Comparison of ENCODE assay signal across 21 cellular contexts in genomic region chr3:72593881-72594397, GRCh38.
A peak's percentile ranks its signal among the peaks of the same experiment; 100 is the strongest.
DNase-seq lines count a peak whose midpoint lies in the region; ATAC-seq and TF ChIP-seq lines count a peak whose summit lies in the region.
"Had no signal": no experiment of that assay in that cellular context is flagged by ENCODE, and none has a peak within 500 bp of the region (broad histone marks: within the 10 kb centered on the region; RNA-seq: fewer than 3 reads in every experiment).

No MANE protein-coding gene starts in this region.

- no peak overlapping the region for H3K27ac ChIP-seq in CD4-positive, CD25-positive, alpha-beta regulatory T cell (ENCODE audit: insufficient read depth, low read length, poor library complexity, severe bottlenecking)
- no peak overlapping the region for H3K27ac ChIP-seq in Karpas-422 (ENCODE audit: low read length)
- H3K27ac ChIP-seq: gastroesophageal sphincter, skin epidermis, uterus had no signal

- no peak overlapping the region for H3K4me2 ChIP-seq in Karpas-422 (ENCODE audit: low read depth, low read length, poor library complexity, severe bottlenecking)

- no peaks in the 10 kb centered on the region for H3K4me1 ChIP-seq in CD4-positive, CD25-positive, alpha-beta regulatory T cell (ENCODE audit: control insufficient read depth, insufficient read depth, low read length, poor library complexity, severe bottlenecking)
- H3K4me1 ChIP-seq in Karpas-422 (ENCODE audit: low read length), result no peaks in the 10 kb centered on the region

- H3K36me3 ChIP-seq in CD4-positive, CD25-positive, alpha-beta regulatory T cell (ENCODE audit: control insufficient read depth, insufficient read depth, low read length), result no peaks in the 10 kb centered on the region
- no peaks in the 10 kb centered on the region for H3K36me3 ChIP-seq in Karpas-422 (ENCODE audit: insufficient read depth, low read length)
- H3K36me3 ChIP-seq: gastroesophageal sphincter, uterus had no signal

- no peak overlapping the region for H3K4me3 ChIP-seq in CD4-positive, CD25-positive, alpha-beta regulatory T cell (ENCODE audit: low read depth, low read length)
- no peak overlapping the region for H3K4me3 ChIP-seq in astrocyte of the spinal cord (ENCODE audit: low read depth, low read length)
- H3K4me3 ChIP-seq in Karpas-422 (ENCODE audit: low read length), result no peak overlapping the region
- H3K4me3 ChIP-seq: gastroesophageal sphincter, skin epidermis, uterus had no signal

- no peak for DNase-seq in CD4-positive, CD25-positive, alpha-beta regulatory T cell
- peak; percentile 86 for DNase-seq in MV-4-11 (lab: John Stamatoyannopoulos, UW)
- peak; percentile 12 for DNase-seq in astrocyte of the spinal cord (ENCODE audit: low read depth, low spot score)
- DNase-seq in myocyte (ENCODE audit: low read depth), result peak; percentile 83
- DNase-seq in left cardiac atrium, result no peak
- DNase-seq in GM13976 (ENCODE audit: low spot score), result no peak
- no peak for DNase-seq in UCSD-AML1 (lab: John Stamatoyannopoulos, UW; ENCODE audit: unreplicated experiment)
- no peak for DNase-seq in Karpas-422
- DNase-seq: activated CD4-positive, alpha-beta T cell treated with anti-CD3 and anti-CD28 coated beads, Interleukin-2, amount 10 ng/mL, durations not matched to agents 24 days and 14 days; activated naive CD4-positive, alpha-beta T cell treated with anti-CD3 and anti-CD28 coated beads, Interleukin-2, amount 50 U/mL, for 16 hours; activated T-cell treated with anti-CD3 and anti-CD28 coated beads for 4 hours; DMS79 treated with DMSO at 0.1 percent for 48 hours; mesendoderm; NCI-H1930; NCI-H526 treated with DMSO at 0.1 percent for 48 hours; nucleus accumbens; stimulated activated naive B cell treated with anti-CD40 and anti-IgM and Interleukin-4, amounts not matched to agents 10 μg/mL and 1 μg/mL and 100 μg/mL, for 72 hours; T-helper 9 cell; uterus had no signal

- TF ChIP-seq CTCF in astrocyte of the spinal cord (IDR thresholded peaks at IDR 0.05; ENCODE audit: low read depth, low read length) (no peak), GM13976 (IDR thresholded peaks at IDR 0.05; ENCODE audit: borderline replicate concordance, control extremely low read depth, extremely low read depth, insufficient read depth, missing control alignments) (no peak)

- no peaks in the 10 kb centered on the region for H3K79me2 ChIP-seq in Karpas-422 (ENCODE audit: low read length)

- no peaks in the 10 kb centered on the region for H3K9me3 ChIP-seq in CD4-positive, CD25-positive, alpha-beta regulatory T cell (ENCODE audit: control insufficient read depth in 2 of 2, low read length in 2 of 2)
- no peaks in the 10 kb centered on the region for H3K9me3 ChIP-seq in Karpas-422 (ENCODE audit: low read length)
- H3K9me3 ChIP-seq: gastroesophageal sphincter, uterus had no signal

- intact Hi-C loops in left cardiac atrium (cut with DNase I), result no loop called here

- H3K27me3 ChIP-seq in CD4-positive, CD25-positive, alpha-beta regulatory T cell (ENCODE audit: control insufficient read depth, insufficient read depth, low read length), result no peaks in the 10 kb centered on the region
- no peaks in the 10 kb centered on the region for H3K27me3 ChIP-seq in Karpas-422 (ENCODE audit: low read length)
- H3K27me3 ChIP-seq: gastroesophageal sphincter, uterus had no signal

- no peak overlapping the region for H3K4me3 Mint-ChIP-seq in CD4-positive, CD25-positive, alpha-beta regulatory T cell
- H3K4me3 Mint-ChIP-seq: activated CD4-positive, alpha-beta T cell treated with anti-CD3 and anti-CD28 coated beads, Interleukin-2, amount 10 ng/mL, durations not matched to agents 24 days and 14 days; stimulated activated naive B cell treated with anti-CD40 and anti-IgM and Interleukin-4, amounts not matched to agents 10 μg/mL and 1 μg/mL and 100 μg/mL, for 72 hours had no signal

- peak overlapping the region in 2 of 3 donors; percentile 26 to 75 for H3K27ac Mint-ChIP-seq in CD4-positive, CD25-positive, alpha-beta regulatory T cell
- H3K27ac Mint-ChIP-seq: activated CD4-positive, alpha-beta T cell treated with anti-CD3 and anti-CD28 coated beads, Interleukin-2, amount 10 ng/mL, durations not matched to agents 24 days and 14 days; stimulated activated naive B cell treated with anti-CD40 and anti-IgM and Interleukin-4, amounts not matched to agents 10 μg/mL and 1 μg/mL and 100 μg/mL, for 72 hours had no signal

- no peak overlapping the region for H2AFZ ChIP-seq in Karpas-422 (ENCODE audit: low read length)

- no peak overlapping the region for H3K9ac ChIP-seq in Karpas-422 (ENCODE audit: low read length)

- no peaks in the 10 kb centered on the region for H3K9me2 ChIP-seq in Karpas-422 (replicated peaks; ENCODE audit: insufficient read depth, low read length)

- no peaks in the 10 kb centered on the region for H4K20me1 ChIP-seq in Karpas-422 (ENCODE audit: insufficient read depth, low read depth, low read length)

- no peaks in the 10 kb centered on the region for H3K27me3 Mint-ChIP-seq in CD4-positive, CD25-positive, alpha-beta regulatory T cell
- H3K27me3 Mint-ChIP-seq: activated CD4-positive, alpha-beta T cell treated with anti-CD3 and anti-CD28 coated beads, Interleukin-2, amount 10 ng/mL, durations not matched to agents 24 days and 14 days had no signal

- H3K4me1 Mint-ChIP-seq in CD4-positive, CD25-positive, alpha-beta regulatory T cell, result peaks cover 0 to 3% (median 0%) of the 10 kb centered on the region in 4 donors

- ATAC-seq in CD4-positive, CD25-positive, alpha-beta regulatory T cell (ENCODE audit: low read depth in 2 of 2), result no peak
- no peak for ATAC-seq in left cardiac atrium
- ATAC-seq: gastroesophageal sphincter; stimulated activated naive B cell treated with anti-CD40 and anti-IgM and Interleukin-4, amounts not matched to agents 10 μg/mL and 1 μg/mL and 100 μg/mL, for 72 hours had no signal

- in situ Hi-C loops in astrocyte of the spinal cord (cut with HindIII; ENCODE audit: low sequenced_read_pairs) (no loop called here), GM13976 (cut with MboI; ENCODE audit: low sequenced_read_pairs, unreplicated experiment) (no loop called here)

- H3K9me3 Mint-ChIP-seq in CD4-positive, CD25-positive, alpha-beta regulatory T cell, result no peaks in the 10 kb centered on the region
- H3K9me3 Mint-ChIP-seq: activated CD4-positive, alpha-beta T cell treated with anti-CD3 and anti-CD28 coated beads, Interleukin-2, amount 10 ng/mL, durations not matched to agents 24 days and 14 days; stimulated activated naive B cell treated with anti-CD40 and anti-IgM and Interleukin-4, amounts not matched to agents 10 μg/mL and 1 μg/mL and 100 μg/mL, for 72 hours had no signal

- no peaks in the 10 kb centered on the region for H3K36me3 Mint-ChIP-seq in CD4-positive, CD25-positive, alpha-beta regulatory T cell

Comparison
In these comparisons a context has a peak if more than half of its experiments do, and no peak if none do; other contexts are left out.
1. DNase-seq: peak in MV-4-11 (single experiment), astrocyte of the spinal cord (single experiment) and myocyte (single experiment); none in CD4-positive, CD25-positive, alpha-beta regulatory T cell (0 of 3), left cardiac atrium (single experiment), GM13976 (single experiment), UCSD-AML1 (single experiment) and Karpas-422 (single experiment).